In the genomic region with DNA sequence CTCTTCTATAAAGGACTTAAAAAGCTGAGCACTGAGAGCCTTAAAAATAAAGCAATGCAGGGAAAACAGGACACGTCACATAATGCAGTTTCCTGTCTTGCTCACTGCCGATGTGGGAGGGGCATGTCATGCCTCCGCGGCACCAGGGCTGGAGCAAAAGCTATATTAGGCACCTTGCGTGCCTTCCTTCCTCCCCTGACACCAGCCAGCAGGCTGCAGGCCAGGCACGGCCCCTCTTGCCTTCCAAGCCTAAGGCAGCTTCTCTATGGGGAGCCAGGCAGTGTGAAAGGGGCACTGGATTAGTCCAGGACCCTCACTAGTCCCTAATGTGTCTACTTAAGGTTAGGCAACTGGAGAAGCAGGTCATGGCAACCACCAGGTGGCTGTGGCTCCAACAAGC, we compare ENCODE assay signal across 1 cellular context.
TF ChIP-seq lines count a peak whose summit lies in the region.

No MANE protein-coding gene starts in this region.

TF ChIP-seq in GM23338, 12 proteins besides CTCF, POLR2A, EP300 and RAD21 (continued from another document):
- TF ChIP-seq, protein P1, sequence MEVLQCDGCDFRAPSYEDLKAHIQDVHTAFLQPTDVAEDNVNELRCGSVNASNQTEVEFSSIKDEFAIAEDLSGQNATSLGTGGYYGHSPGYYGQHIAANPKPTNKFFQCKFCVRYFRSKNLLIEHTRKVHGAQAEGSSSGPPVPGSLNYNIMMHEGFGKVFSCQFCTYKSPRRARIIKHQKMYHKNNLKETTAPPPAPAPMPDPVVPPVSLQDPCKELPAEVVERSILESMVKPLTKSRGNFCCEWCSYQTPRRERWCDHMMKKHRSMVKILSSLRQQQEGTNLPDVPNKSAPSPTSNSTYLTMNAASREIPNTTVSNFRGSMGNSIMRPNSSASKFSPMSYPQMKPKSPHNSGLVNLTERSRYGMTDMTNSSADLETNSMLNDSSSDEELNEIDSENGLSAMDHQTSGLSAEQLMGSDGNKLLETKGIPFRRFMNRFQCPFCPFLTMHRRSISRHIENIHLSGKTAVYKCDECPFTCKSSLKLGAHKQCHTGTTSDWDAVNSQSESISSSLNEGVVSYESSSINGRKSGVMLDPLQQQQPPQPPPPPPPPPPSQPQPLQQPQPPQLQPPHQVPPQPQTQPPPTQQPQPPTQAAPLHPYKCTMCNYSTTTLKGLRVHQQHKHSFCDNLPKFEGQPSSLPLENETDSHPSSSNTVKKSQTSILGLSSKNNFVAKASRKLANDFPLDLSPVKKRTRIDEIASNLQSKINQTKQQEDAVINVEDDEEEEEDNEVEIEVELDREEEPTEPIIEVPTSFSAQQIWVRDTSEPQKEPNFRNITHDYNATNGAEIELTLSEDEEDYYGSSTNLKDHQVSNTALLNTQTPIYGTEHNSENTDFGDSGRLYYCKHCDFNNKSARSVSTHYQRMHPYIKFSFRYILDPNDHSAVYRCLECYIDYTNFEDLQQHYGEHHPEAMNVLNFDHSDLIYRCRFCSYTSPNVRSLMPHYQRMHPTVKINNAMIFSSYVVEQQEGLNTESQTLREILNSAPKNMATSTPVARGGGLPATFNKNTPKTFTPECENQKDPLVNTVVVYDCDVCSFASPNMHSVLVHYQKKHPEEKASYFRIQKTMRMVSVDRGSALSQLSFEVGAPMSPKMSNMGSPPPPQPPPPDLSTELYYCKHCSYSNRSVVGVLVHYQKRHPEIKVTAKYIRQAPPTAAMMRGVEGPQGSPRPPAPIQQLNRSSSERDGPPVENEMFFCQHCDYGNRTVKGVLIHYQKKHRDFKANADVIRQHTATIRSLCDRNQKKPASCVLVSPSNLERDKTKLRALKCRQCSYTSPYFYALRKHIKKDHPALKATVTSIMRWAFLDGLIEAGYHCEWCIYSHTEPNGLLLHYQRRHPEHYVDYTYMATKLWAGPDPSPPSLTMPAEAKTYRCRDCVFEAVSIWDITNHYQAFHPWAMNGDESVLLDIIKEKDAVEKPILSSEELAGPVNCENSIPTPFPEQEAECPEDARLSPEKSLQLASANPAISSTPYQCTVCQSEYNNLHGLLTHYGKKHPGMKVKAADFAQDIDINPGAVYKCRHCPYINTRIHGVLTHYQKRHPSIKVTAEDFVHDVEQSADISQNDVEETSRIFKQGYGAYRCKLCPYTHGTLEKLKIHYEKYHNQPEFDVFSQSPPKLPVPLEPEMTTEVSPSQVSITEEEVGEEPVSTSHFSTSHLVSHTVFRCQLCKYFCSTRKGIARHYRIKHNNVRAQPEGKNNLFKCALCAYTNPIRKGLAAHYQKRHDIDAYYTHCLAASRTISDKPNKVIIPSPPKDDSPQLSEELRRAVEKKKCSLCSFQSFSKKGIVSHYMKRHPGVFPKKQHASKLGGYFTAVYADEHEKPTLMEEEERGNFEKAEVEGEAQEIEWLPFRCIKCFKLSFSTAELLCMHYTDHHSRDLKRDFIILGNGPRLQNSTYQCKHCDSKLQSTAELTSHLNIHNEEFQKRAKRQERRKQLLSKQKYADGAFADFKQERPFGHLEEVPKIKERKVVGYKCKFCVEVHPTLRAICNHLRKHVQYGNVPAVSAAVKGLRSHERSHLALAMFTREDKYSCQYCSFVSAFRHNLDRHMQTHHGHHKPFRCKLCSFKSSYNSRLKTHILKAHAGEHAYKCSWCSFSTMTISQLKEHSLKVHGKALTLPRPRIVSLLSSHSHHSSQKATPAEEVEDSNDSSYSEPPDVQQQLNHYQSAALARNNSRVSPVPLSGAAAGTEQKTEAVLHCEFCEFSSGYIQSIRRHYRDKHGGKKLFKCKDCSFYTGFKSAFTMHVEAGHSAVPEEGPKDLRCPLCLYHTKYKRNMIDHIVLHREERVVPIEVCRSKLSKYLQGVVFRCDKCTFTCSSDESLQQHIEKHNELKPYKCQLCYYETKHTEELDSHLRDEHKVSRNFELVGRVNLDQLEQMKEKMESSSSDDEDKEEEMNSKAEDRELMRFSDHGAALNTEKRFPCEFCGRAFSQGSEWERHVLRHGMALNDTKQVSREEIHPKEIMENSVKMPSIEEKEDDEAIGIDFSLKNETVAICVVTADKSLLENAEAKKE (CRISPR knock-in tag; IDR thresholded peaks at IDR 0.05) = no peak
- no peak for TF ChIP-seq NANOG (IDR thresholded peaks at IDR 0.05; ENCODE audit: borderline replicate concordance)
- no peak for TF ChIP-seq EZH2phosphoT487 (IDR thresholded peaks at IDR 0.05; ENCODE audit: unreplicated experiment)
- no peak for TF ChIP-seq CREB1 (CRISPR knock-in tag; IDR thresholded peaks at IDR 0.05; ENCODE audit: low read depth)
